In the genomic region with DNA sequence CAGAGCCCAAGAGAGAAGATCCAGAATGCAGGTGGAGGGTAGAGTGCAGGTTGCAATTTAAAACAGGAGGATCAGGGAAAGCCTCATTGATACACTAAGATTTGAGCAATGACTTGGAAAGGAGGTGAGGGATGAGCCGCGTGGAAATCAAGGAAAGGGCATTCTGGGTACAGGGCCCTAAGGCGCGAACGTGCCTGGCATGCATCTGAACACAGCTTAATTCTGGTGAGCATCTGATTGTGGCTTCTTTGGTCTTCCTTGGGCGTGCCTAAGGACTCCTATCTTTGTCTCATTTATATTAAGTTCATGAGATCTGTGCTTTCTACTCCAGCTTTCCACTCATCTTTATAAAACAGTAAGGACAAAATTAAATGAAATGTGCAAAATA, we compare ENCODE assay signal across 2 cellular contexts.
TF ChIP-seq lines count a peak whose summit lies in the region.

No MANE protein-coding gene starts in this region.

TF ChIP-seq in SK-N-SH treated with all-trans-retinoic acid at 6 μM for 48 hours, 23 proteins besides CTCF, POLR2A, EP300 and RAD21 (continued from another document):
- TF ChIP-seq GLIS3 (CRISPR knock-in tag; IDR thresholded peaks at IDR 0.05) (no peak), OSR1 (CRISPR knock-in tag; IDR thresholded peaks at IDR 0.05) (no peak), TOX (CRISPR knock-in tag; IDR thresholded peaks at IDR 0.05; ENCODE audit: borderline replicate concordance) (no peak)

TF ChIP-seq in SK-N-SH, 30 proteins besides CTCF, POLR2A, EP300 and RAD21 (continued from another document):
- TF ChIP-seq, protein P1, sequence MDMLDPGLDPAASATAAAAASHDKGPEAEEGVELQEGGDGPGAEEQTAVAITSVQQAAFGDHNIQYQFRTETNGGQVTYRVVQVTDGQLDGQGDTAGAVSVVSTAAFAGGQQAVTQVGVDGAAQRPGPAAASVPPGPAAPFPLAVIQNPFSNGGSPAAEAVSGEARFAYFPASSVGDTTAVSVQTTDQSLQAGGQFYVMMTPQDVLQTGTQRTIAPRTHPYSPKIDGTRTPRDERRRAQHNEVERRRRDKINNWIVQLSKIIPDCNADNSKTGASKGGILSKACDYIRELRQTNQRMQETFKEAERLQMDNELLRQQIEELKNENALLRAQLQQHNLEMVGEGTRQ (IDR thresholded peaks at IDR 0.05; ENCODE audit: borderline replicate concordance, low read depth, low read length): no peak
- TF ChIP-seq YY1 (IDR thresholded peaks at IDR 0.05; ENCODE audit: low read depth) (no peak), GATA2 (CRISPR knock-in tag; IDR thresholded peaks at IDR 0.05) (no peak), PBX3 (IDR thresholded peaks at IDR 0.05) (no peak), SIN3A (IDR thresholded peaks at IDR 0.05; ENCODE audit: borderline replicate concordance, low read depth, low read length) (no peak), FOSL2 (IDR thresholded peaks at IDR 0.05; ENCODE audit: borderline replicate concordance, low read depth) (no peak), USF1 (IDR thresholded peaks at IDR 0.05; ENCODE audit: borderline replicate concordance, low read depth) (no peak), JUND (IDR thresholded peaks at IDR 0.05) (no peak)
